8 cellular contexts compared by ENCODE assay signal in genomic region chr17:82107341-82107860, GRCh38. TPM values are rescaled to one million over a fixed set of nuclear protein-coding genes. Genes with fewer than 3 reads are reported as not detected.
DNase-seq lines count a peak whose midpoint lies in the region; ATAC-seq and TF ChIP-seq lines count a peak whose summit lies in the region.

No MANE protein-coding gene starts in this region.

- peak in 3 of 6 experiments; percentile 18 to 26 (median 19) for TF ChIP-seq CTCF in Peyer's patch (IDR thresholded peaks at IDR 0.05)
- TF ChIP-seq CTCF in foreskin fibroblast (IDR thresholded peaks at IDR 0.05; ENCODE audit: low read depth, low read length): peak; percentile 5
- TF ChIP-seq CTCF in thoracic aorta (IDR thresholded peaks at IDR 0.05): peak; percentile 15

- DNase-seq in activated naive CD4-positive, alpha-beta T cell treated with anti-CD3 and anti-CD28 coated beads, Interleukin-2, amount 50 U/mL, for 16 hours: no peak
- DNase-seq in Peyer's patch (no peak), foreskin fibroblast (no peak), thoracic aorta (ENCODE audit: low spot score) (no peak), cerebellar cortex (ENCODE audit: low spot score) (no peak)

- no peak overlapping the region for H3K4me3 ChIP-seq in Peyer's patch
- no peak overlapping the region for H3K4me3 ChIP-seq in foreskin fibroblast (ENCODE audit: low read depth in 1 of 2, low read length in 2 of 2)
- H3K4me3 ChIP-seq in thoracic aorta: no peak overlapping the region

- no peaks in the 10 kb centered on the region for H3K27me3 Mint-ChIP-seq in activated naive CD4-positive, alpha-beta T cell treated with anti-CD3 and anti-CD28 coated beads, Interleukin-2, amount 50 U/mL, for 24 hours

- H3K36me3 ChIP-seq in Peyer's patch (no peaks in the 10 kb centered on the region), thoracic aorta (no peaks in the 10 kb centered on the region)

- peak overlapping the region in 3 of 4 donors; percentile 77 to 87 (median 84) for H3K27ac ChIP-seq in Peyer's patch
- peak overlapping the region in 1 of 2 donors; percentile 81 for H3K27ac ChIP-seq in thoracic aorta

- H3K9me3 ChIP-seq in Peyer's patch (no peaks in the 10 kb centered on the region), thoracic aorta (no peaks in the 10 kb centered on the region)

- H3K27me3 ChIP-seq in Peyer's patch: no peaks in the 10 kb centered on the region
- no peaks in the 10 kb centered on the region for H3K27me3 ChIP-seq in thoracic aorta (replicated peaks; ENCODE audit: insufficient read depth)

- H3K9me3 Mint-ChIP-seq in activated naive CD4-positive, alpha-beta T cell treated with anti-CD3 and anti-CD28 coated beads, Interleukin-2, amount 50 U/mL, for 24 hours: no peaks in the 10 kb centered on the region

- H3K27ac Mint-ChIP-seq in activated naive CD4-positive, alpha-beta T cell treated with anti-CD3 and anti-CD28 coated beads, Interleukin-2, amount 50 U/mL, for 24 hours: no peak overlapping the region

- peaks cover 13 to 29% (median 19%) of the 10 kb centered on the region in 4 donors for H3K4me1 ChIP-seq in Peyer's patch
- peaks cover 10 to 37% of the 10 kb centered on the region in 2 donors for H3K4me1 ChIP-seq in thoracic aorta (ENCODE audit: control insufficient read depth in 1 of 2, low read depth in 2 of 2)

- H3K4me3 Mint-ChIP-seq in activated naive CD4-positive, alpha-beta T cell treated with anti-CD3 and anti-CD28 coated beads, Interleukin-2, amount 50 U/mL, for 24 hours: peak overlapping the region; percentile 7

- H3K36me3 Mint-ChIP-seq in activated naive CD4-positive, alpha-beta T cell treated with anti-CD3 and anti-CD28 coated beads, Interleukin-2, amount 50 U/mL, for 24 hours: peaks cover 1% of the 10 kb centered on the region

- ATAC-seq in thoracic aorta (ENCODE audit: insufficient number of reproducible peaks, low FRiP score, low read depth) (no peak), GM21717 (IDR thresholded peaks at IDR 0.05; ENCODE audit: unreplicated experiment) (no peak), GM19467 (IDR thresholded peaks at IDR 0.05; ENCODE audit: unreplicated experiment) (no peak)

- no peak for TF ChIP-seq POLR2A in Peyer's patch (IDR thresholded peaks at IDR 0.05)

- H3K4me1 Mint-ChIP-seq in activated naive CD4-positive, alpha-beta T cell treated with anti-CD3 and anti-CD28 coated beads, Interleukin-2, amount 50 U/mL, for 24 hours: peaks cover 29% of the 10 kb centered on the region

RNA-seq across cellular contexts. Expression of gene FASN, which starts 9.4 kb away (rescaled TPM):
- 100 to 1,000 TPM in 1 of 4 donors, 10 to 100 TPM in 3; 50.4 to 110 (median 76.5) TPM for total RNA-seq in Peyer's patch
- 10 to 100 TPM; 49.6 to 50.9 TPM for total RNA-seq in thoracic aorta

RNA-seq across cellular contexts. Expression of gene DUS1L, which starts 41.8 kb away (rescaled TPM):
- total RNA-seq in Peyer's patch (100 to 1,000 TPM in 3 of 4 donors, 10 to 100 TPM in 1; 73.6 to 207 (median 122) TPM), thoracic aorta (10 to 100 TPM; 77.3 to 88.9 TPM)

RNA-seq across cellular contexts. Expression of gene GPS1, which starts 55.7 kb away (rescaled TPM):
- total RNA-seq in Peyer's patch (100 to 1,000 TPM in 1 of 4 donors, 10 to 100 TPM in 3; 69.2 to 138 (median 88.5) TPM), thoracic aorta (10 to 100 TPM; 43.2 to 91.9 TPM)

RNA-seq across cellular contexts. Expression of gene RFNG, which starts 55.8 kb away (rescaled TPM):
- total RNA-seq in Peyer's patch (10 to 100 TPM; 42.9 to 65.7 (median 50.2) TPM), thoracic aorta (10 to 100 TPM; 39.9 to 45.3 TPM)
